In genomic region chr2:26740346-26740745, GRCh38 we compare ENCODE assay signal across 19 cellular contexts. TPM values are rescaled to one million over a fixed set of nuclear protein-coding genes. Genes with fewer than 3 reads are reported as not detected.
DNase-seq lines count a peak whose midpoint lies in the region; ATAC-seq, FAIRE-seq and TF ChIP-seq lines count a peak whose summit lies in the region.
"Had no signal": no experiment of that assay in that cellular context is flagged by ENCODE, and none has a peak within 500 bp of the region (broad histone marks: within the 10 kb centered on the region; RNA-seq: fewer than 3 reads in every experiment).

No MANE protein-coding gene starts in this region.

- H2AFZ ChIP-seq in K562 (ENCODE audit: low read depth, low read length) (peak overlapping the region; percentile 14; the same call in 1 of the 2 replicates), parathyroid adenoma (peak overlapping the region; percentile 72)

- BruUV-seq in K562 (replicated peaks; lab: Mats Ljungman, UMichigan), result no TSS peak

- no peaks in the 10 kb centered on the region for H3K36me3 ChIP-seq in BLaER1 treated with 17β-estradiol and CSF1 and Interleukin-3, amounts not matched to agents 10 nM and 100 nM
- H3K36me3 ChIP-seq in K562 (ENCODE audit: control insufficient read depth, insufficient read depth, low read length) (no peaks in the 10 kb centered on the region), parathyroid adenoma (ENCODE audit: control insufficient read depth, insufficient read depth, low read length) (no peaks in the 10 kb centered on the region)
- H3K36me3 ChIP-seq: Peyer's patch, SJCRH30 had no signal

- no peak for TF ChIP-seq CTCF in A549 (IDR thresholded peaks at IDR 0.05)
- no peak for TF ChIP-seq CTCF in K562 (IDR thresholded peaks at IDR 0.05 in 2 of 3, conservative IDR thresholded peaks at IDR 0.05 in 1 of 3; ENCODE audit: insufficient read depth in 2 of 3, low read depth in 1 of 3, low read length in 3 of 3)
- TF ChIP-seq CTCF in parathyroid adenoma (IDR thresholded peaks at IDR 0.05), result no peak

- H3K9me3 ChIP-seq in A549 (no peaks in the 10 kb centered on the region), K562 (replicated peaks; ENCODE audit: control insufficient read depth, insufficient read depth, low read depth, low read length) (no peaks in the 10 kb centered on the region), parathyroid adenoma (ENCODE audit: control insufficient read depth, low read length) (no peaks in the 10 kb centered on the region)
- H3K9me3 ChIP-seq in BLaER1 treated with 17β-estradiol and CSF1 and Interleukin-3, amounts not matched to agents 10 nM and 100 nM (replicated peaks in 1 of 11), result no peaks in the 10 kb centered on the region
- H3K9me3 ChIP-seq: Caco-2, Peyer's patch, SJCRH30 had no signal

- H3K4me3 ChIP-seq in A549, result no peak overlapping the region
- no peak overlapping the region for H3K4me3 ChIP-seq in BLaER1 treated with 17β-estradiol and CSF1 and Interleukin-3, amounts not matched to agents 10 nM and 100 nM
- H3K4me3 ChIP-seq in K562, result no peak overlapping the region
- H3K4me3 ChIP-seq in parathyroid adenoma (ENCODE audit: low read depth, low read length), result no peak overlapping the region
- H3K4me3 ChIP-seq: Peyer's patch, SJCRH30 had no signal

- H3K4me2 ChIP-seq in A549 (no peak overlapping the region), K562 (ENCODE audit: insufficient read depth, low read length) (no peak overlapping the region), parathyroid adenoma (ENCODE audit: low read length) (no peak overlapping the region)
- H3K4me2 ChIP-seq in BLaER1 treated with 17β-estradiol and CSF1 and Interleukin-3, amounts not matched to agents 10 nM and 100 nM, result peak overlapping the region; percentile 16 to 79 (median 72); a peak in 20 of 22 replicates

- whole genome bisulfite sequencing in A549 (ENCODE audit: missing lambda C conversion rate), result 80% methylated on average over 6 of the region's 6 CpGs
- 49% methylated on average over 6 of the region's 6 CpGs for WGBS in K562 (ENCODE audit: insufficient coverage, low coverage, missing lambda C conversion rate)

- DNase-seq in A549 (ENCODE audit: low read depth in 1 of 2, low spot score in 1 of 2) (no peak), K562 (ENCODE audit: extremely low read depth in 1 of 4, low spot score in 3 of 4) (no peak), NCI-H187 (lab: John Stamatoyannopoulos, UW) (no peak), NCI-H82 (lab: John Stamatoyannopoulos, UW) (no peak)
- DNase-seq: Caco-2; CD4-positive, alpha-beta memory T cell; DMS153; NCI-H2081 treated with DMSO at 0.1 percent for 48 hours; NCI-H510A; NCI-H748 treated with DMSO at 0.1 percent for 48 hours; Peyer's patch; T-helper 17 cell had no signal

- FAIRE-seq in A549 (lab: Jason Lieb, UNC), result no peak
- no peak for FAIRE-seq in K562 (lab: Jason Lieb, UNC)

- H3K27me3 ChIP-seq in BLaER1 treated with 17β-estradiol and CSF1 and Interleukin-3, amounts not matched to agents 10 nM and 100 nM, result no peaks in the 10 kb centered on the region; a peak in 1 of 22 replicates
- H3K27me3 ChIP-seq in K562 (ENCODE audit: control insufficient read depth in 2 of 2, insufficient read depth in 2 of 2, low read length in 2 of 2) (0 out of 5 replicates have a peak, but pooled peaks cover 0 to 5% of the 10 kb centered on the region in 2 experiments), parathyroid adenoma (ENCODE audit: control insufficient read depth, insufficient read depth, low read length) (no peaks in the 10 kb centered on the region)
- H3K27me3 ChIP-seq: Peyer's patch had no signal

- CTCF ChIA-PET in A549 (lab: Yijun Ruan, JAX), result interaction anchor here (0.5 to 22.6 kb wide), 9 partner anchors 10 to 386 kb away, joined by 3 to 736 read pairs (median 3); no protein-coding TSS in a partner anchor
- CTCF ChIA-PET in K562 (lab: Yijun Ruan, JAX; ENCODE audit: low intra/inter-chr PET ratio), result no interaction called here

- intact Hi-C loops in K562 (cut with micrococcal nuclease), result loop anchor here (5.0 to 10.0 kb wide), 2 partner anchors 58 to 236 kb away; no protein-coding TSS in a partner anchor

- TF ChIP-seq EP300 in A549 (IDR thresholded peaks at IDR 0.05) (no peak), K562 (IDR thresholded peaks at IDR 0.05; ENCODE audit: low read length) (no peak)

- H3K4me1 ChIP-seq in A549, result peaks cover 37% of the 10 kb centered on the region
- H3K4me1 ChIP-seq in BLaER1 treated with 17β-estradiol and CSF1 and Interleukin-3, amounts not matched to agents 10 nM and 100 nM, result peaks cover 7 to 34% (median 28%) of the 10 kb centered on the region in 10 experiments; a peak in 17 of 20 replicates
- H3K4me1 ChIP-seq in K562 (replicated peaks in 1 of 2; ENCODE audit: control insufficient read depth in 2 of 2, insufficient read depth in 2 of 2, low read length in 2 of 2), result peaks cover 0 to 7% of the 10 kb centered on the region in 2 experiments; a peak in 2 of 5 replicates
- H3K4me1 ChIP-seq in parathyroid adenoma, result peaks cover 45% of the 10 kb centered on the region
- H3K4me1 ChIP-seq: Peyer's patch had no signal

- H3K79me2 ChIP-seq in K562 (ENCODE audit: control insufficient read depth, insufficient read depth, low read length), result no peaks in the 10 kb centered on the region
- H3K79me2 ChIP-seq in parathyroid adenoma, result no peaks in the 10 kb centered on the region

- TF ChIP-seq RAD21 in A549 (conservative IDR thresholded peaks at IDR 0.05 in 1 of 2, IDR thresholded peaks at IDR 0.05 in 1 of 2), result no peak
- no peak for TF ChIP-seq RAD21 in K562 (CRISPR knock-in tag; conservative IDR thresholded peaks at IDR 0.05 in 1 of 2, IDR thresholded peaks at IDR 0.05 in 1 of 2)

- H3K27ac ChIP-seq in A549, result peak overlapping the region; percentile 7 to 94; a peak in 5 of 6 replicates
- no peak overlapping the region for H3K27ac ChIP-seq in BLaER1 treated with 17β-estradiol and CSF1 and Interleukin-3, amounts not matched to agents 10 nM and 100 nM
- no peak overlapping the region for H3K27ac ChIP-seq in K562 (ENCODE audit: extremely low read depth, low read depth, low read length)
- H3K27ac ChIP-seq in parathyroid adenoma, result peak overlapping the region; percentile 76
- H3K27ac ChIP-seq: Peyer's patch, SJCRH30 had no signal

- no peaks in the 10 kb centered on the region for H3K9me1 ChIP-seq in K562 (ENCODE audit: control insufficient read depth, insufficient read depth, low read length)

- in situ Hi-C loops in K562 (cut with MboI), result loop anchor here (5.0 kb wide), 1 partner anchor 138 kb away; no protein-coding TSS in a partner anchor

- peak overlapping the region in 1 of 11 experiments; percentile 37; a peak in 1 of 22 replicates for H3K9ac ChIP-seq in BLaER1 treated with 17β-estradiol and CSF1 and Interleukin-3, amounts not matched to agents 10 nM and 100 nM
- no peak overlapping the region for H3K9ac ChIP-seq in K562 (ENCODE audit: insufficient read depth in 1 of 2, low read depth in 2 of 2, low read length in 2 of 2)
- H3K9ac ChIP-seq in parathyroid adenoma, result no peak overlapping the region

- POLR2A ChIA-PET in A549 (lab: Yijun Ruan, JAX), result no interaction called here
- POLR2A ChIA-PET in K562 (lab: Yijun Ruan, JAX), result interaction anchor here (0.7 to 0.9 kb wide), 2 partner anchors 8 to 226 kb away, joined by 3 to 4 read pairs; no protein-coding TSS in a partner anchor

- no peak for TF ChIP-seq POLR2A in A549 (IDR thresholded peaks at IDR 0.05; ENCODE audit: low read length)
- TF ChIP-seq POLR2A in K562 (conservative IDR thresholded peaks at IDR 0.05), result no peak

- ATAC-seq in A549 (no peak), K562 (no peak), GM21723 (IDR thresholded peaks at IDR 0.05; ENCODE audit: unreplicated experiment) (no peak)

- H4K20me1 ChIP-seq in BLaER1 treated with 17β-estradiol and CSF1 and Interleukin-3, amounts not matched to agents 10 nM and 100 nM, result peaks cover 0 to 7% (median 0%) of the 10 kb centered on the region in 11 experiments; a peak in 2 of 22 replicates
- H4K20me1 ChIP-seq in K562 (replicated peaks; ENCODE audit: control insufficient read depth, insufficient read depth, low read length), result no peaks in the 10 kb centered on the region

RNA-seq across cellular contexts. Expression of gene SLC35F6, which starts 23.7 kb away (rescaled TPM):
- 41.3 and 55.7 TPM in 2 replicates for polyA plus RNA-seq in A549 (2011; rRNA removed)
- polyA plus RNA-seq in A549 (2012; cell fraction: cytosol; rRNA removed), result 23.7 and 38.0 TPM in 2 replicates
- 33.1 and 35.8 TPM in 2 replicates for polyA plus RNA-seq in A549 (2012; cell fraction: nucleus; rRNA removed)
- 40.1 to 47.6 TPM (median 46.9 TPM) in 3 replicates for polyA plus RNA-seq in A549 (2017; fragmentation: RNase III; extraction: RNeasy Plus Mini Kit Qiagen cat#74134 plus additional on column Dnase treatment)
- polyA minus RNA-seq in A549 (2011; rRNA and poly(A)+ RNA removed), result 111 and 126 TPM in 2 replicates
- total RNA-seq in K562 (2011; cell fraction: chromatin; rRNA removed; ENCODE audit: low replicate concordance), result 21.5 and 40.8 TPM in 2 replicates
- total RNA-seq in K562 (2011; cell fraction: nucleolus; rRNA removed), result 40.7 and 47.7 TPM in 2 replicates
- total RNA-seq in K562 (2011; cell fraction: nucleoplasm; rRNA removed), result 48.1 and 75.0 TPM in 2 replicates
- 22.9 and 31.9 TPM in 2 replicates for total RNA-seq in K562 (2014; rRNA removed)
- 21.9 and 22.2 TPM in 2 replicates for total RNA-seq in K562 (2014; rRNA removed; fragmentation: Illumina TruSeq; extraction: Trizol)
- 28.1 and 29.4 TPM in 2 replicates for total RNA-seq in K562 (2015; rRNA removed; fragmentation: Illumina TruSeq; extraction: Trizol)
- 37.4 and 42.8 TPM in 2 replicates for total RNA-seq in K562 (2021)
- polyA plus RNA-seq in K562 (2011; rRNA removed), result 11.9 and 16.7 TPM in 2 replicates
- polyA plus RNA-seq in K562 (2011; cell fraction: cytosol; rRNA removed), result 18.3 and 30.0 TPM in 2 replicates
- polyA plus RNA-seq in K562 (2011; cell fraction: nucleus; rRNA removed), result 5.5 and 8.8 TPM in 2 replicates
- polyA plus RNA-seq in K562 (2012), result 17.4 and 33.3 TPM in 2 replicates
- polyA plus RNA-seq in K562 (2014; fragmentation: Illumina TruSeq; extraction: Trizol), result 22.5 and 23.4 TPM in 2 replicates
- 10 to 100 TPM; 19.3 to 47.3 TPM for polyA plus RNA-seq in K562 (2014; fragmentation: Nextera tagmentation; extraction: Ambion mirVana)
- 18.8 and 20.9 TPM in 2 replicates for polyA plus RNA-seq in K562 (2014; rRNA removed)
- polyA minus RNA-seq in K562 (2011; rRNA and poly(A)+ RNA removed), result 18.6 and 24.3 TPM in 2 replicates
- polyA minus RNA-seq in K562 (2011; cell fraction: cytosol; rRNA and poly(A)+ RNA removed), result 23.3 and 30.5 TPM in 2 replicates
- polyA minus RNA-seq in K562 (2011; cell fraction: nucleus; rRNA and poly(A)+ RNA removed), result 6.7 and 9.3 TPM in 2 replicates

RNA-seq across cellular contexts. Expression of gene CENPA, which starts 45.5 kb away (rescaled TPM):
- polyA plus RNA-seq in A549 (2011; rRNA removed) (44.1 and 46.0 TPM in 2 replicates), A549 (2017; fragmentation: RNase III; extraction: RNeasy Plus Mini Kit Qiagen cat#74134 plus additional on column Dnase treatment) (41.6 to 45.7 TPM (median 43.7 TPM) in 3 replicates), K562 (2011; rRNA removed) (54.2 and 61.7 TPM in 2 replicates), K562 (2014; fragmentation: Illumina TruSeq; extraction: Trizol) (53.4 and 60.1 TPM in 2 replicates), K562 (2014; fragmentation: Nextera tagmentation; extraction: Ambion mirVana) (10 to 100 TPM; 11.3 to 13.4 TPM), K562 (2014; rRNA removed) (43.6 and 46.2 TPM in 2 replicates)
- 45.4 and 56.0 TPM in 2 replicates for polyA plus RNA-seq in A549 (2012; cell fraction: cytosol; rRNA removed)
- 25.6 and 33.4 TPM in 2 replicates for polyA plus RNA-seq in A549 (2012; cell fraction: nucleus; rRNA removed)
- polyA minus RNA-seq in A549 (2011; rRNA and poly(A)+ RNA removed), result 30.7 and 33.2 TPM in 2 replicates
- 31.6 and 48.8 TPM in 2 replicates for total RNA-seq in K562 (2011; cell fraction: chromatin; rRNA removed; ENCODE audit: low replicate concordance)
- total RNA-seq in K562 (2011; cell fraction: nucleolus; rRNA removed), result 18.2 and 18.7 TPM in 2 replicates
- total RNA-seq in K562 (2011; cell fraction: nucleoplasm; rRNA removed), result 30.9 and 35.8 TPM in 2 replicates
- total RNA-seq in K562 (2014; rRNA removed) (32.1 and 40.9 TPM in 2 replicates), K562 (2014; rRNA removed; fragmentation: Illumina TruSeq; extraction: Trizol) (48.8 and 49.6 TPM in 2 replicates), K562 (2015; rRNA removed; fragmentation: Illumina TruSeq; extraction: Trizol) (40.8 and 44.7 TPM in 2 replicates), K562 (2021) (45.6 and 51.7 TPM in 2 replicates)
- polyA plus RNA-seq in K562 (2011; cell fraction: cytosol; rRNA removed), result 43.0 and 48.2 TPM in 2 replicates
- 35.5 and 42.4 TPM in 2 replicates for polyA plus RNA-seq in K562 (2011; cell fraction: nucleus; rRNA removed)
- 30.2 and 32.1 TPM in 2 replicates for polyA plus RNA-seq in K562 (2012)
- 25.6 and 28.3 TPM in 2 replicates for polyA minus RNA-seq in K562 (2011; rRNA and poly(A)+ RNA removed)
- polyA minus RNA-seq in K562 (2011; cell fraction: cytosol; rRNA and poly(A)+ RNA removed), result 17.7 and 17.8 TPM in 2 replicates
- polyA minus RNA-seq in K562 (2011; cell fraction: nucleus; rRNA and poly(A)+ RNA removed), result 9.8 and 11.0 TPM in 2 replicates
- polyA plus RNA-seq: CD4-positive, alpha-beta memory T cell; IgD-negative memory B cell had no signal

RNA-seq across cellular contexts. Expression of gene KCNK3, which starts 47.8 kb away (rescaled TPM):
- polyA plus RNA-seq in A549 (2011; rRNA removed) (2.8 and 3.5 TPM in 2 replicates), A549 (2017; fragmentation: RNase III; extraction: RNeasy Plus Mini Kit Qiagen cat#74134 plus additional on column Dnase treatment) (1.6 to 3.4 TPM (median 2.4 TPM) in 3 replicates), K562 (2011; rRNA removed) (0.06 TPM in 1 of 2 replicates, not detected in the other), K562 (2014; fragmentation: Illumina TruSeq; extraction: Trizol) (not detected in 2 replicates), K562 (2014; fragmentation: Nextera tagmentation; extraction: Ambion mirVana) (under 1 TPM in 1 of 2 experiments, not detected in 1; 0.01 TPM), K562 (2014; rRNA removed) (0.08 TPM in 1 of 2 replicates, not detected in the other)
- polyA plus RNA-seq in A549 (2012; cell fraction: cytosol; rRNA removed), result 2.0 and 3.4 TPM in 2 replicates
- 1.7 and 2.9 TPM in 2 replicates for polyA plus RNA-seq in A549 (2012; cell fraction: nucleus; rRNA removed)
- 4.1 TPM in 2 replicates for polyA minus RNA-seq in A549 (2011; rRNA and poly(A)+ RNA removed)
- 0.23 TPM in 1 of 2 replicates, not detected in the other for total RNA-seq in K562 (2011; cell fraction: chromatin; rRNA removed; ENCODE audit: low replicate concordance)
- 0.13 and 0.17 TPM in 2 replicates for total RNA-seq in K562 (2011; cell fraction: nucleolus; rRNA removed)
- total RNA-seq in K562 (2011; cell fraction: nucleoplasm; rRNA removed), result 0.07 TPM in 1 of 2 replicates, not detected in the other
- total RNA-seq in K562 (2014; rRNA removed) (0.08 and 0.09 TPM in 2 replicates), K562 (2014; rRNA removed; fragmentation: Illumina TruSeq; extraction: Trizol) (not detected in 2 replicates), K562 (2015; rRNA removed; fragmentation: Illumina TruSeq; extraction: Trizol) (0.04 TPM in 1 of 2 replicates, not detected in the other), K562 (2021) (0.13 and 0.20 TPM in 2 replicates)
- polyA plus RNA-seq in K562 (2011; cell fraction: cytosol; rRNA removed), result 0.19 TPM in 1 of 2 replicates, not detected in the other
- polyA plus RNA-seq in K562 (2011; cell fraction: nucleus; rRNA removed), result 0.06 TPM in 1 of 2 replicates, not detected in the other
- 0.01 and 0.04 TPM in 2 replicates for polyA plus RNA-seq in K562 (2012)
- polyA minus RNA-seq in K562 (2011; rRNA and poly(A)+ RNA removed), result not detected in 2 replicates
- not detected in 2 replicates for polyA minus RNA-seq in K562 (2011; cell fraction: cytosol; rRNA and poly(A)+ RNA removed)
- 0.13 TPM in 1 of 2 replicates, not detected in the other for polyA minus RNA-seq in K562 (2011; cell fraction: nucleus; rRNA and poly(A)+ RNA removed)
- total RNA-seq: CD4-positive, alpha-beta memory T cell; G401; MCF 10A; T-helper 17 cell had no signal
- polyA plus RNA-seq: CD4-positive, alpha-beta memory T cell; IgD-negative memory B cell had no signal

Comparison
In these comparisons a context has a peak if more than half of its experiments do, and no peak if none do; other contexts are left out.
1. H3K27ac ChIP-seq: peak in A549 (2 of 2) and parathyroid adenoma (single experiment); none in BLaER1 treated with 17β-estradiol and CSF1 and Interleukin-3, amounts not matched to agents 10 nM and 100 nM (0 of 11) and K562 (single experiment).
2. H3K4me2 ChIP-seq: peak in BLaER1 treated with 17β-estradiol and CSF1 and Interleukin-3, amounts not matched to agents 10 nM and 100 nM (11 of 11); none in A549 (single experiment), K562 (single experiment) and parathyroid adenoma (single experiment).